1 cellular context compared by ENCODE assay signal in genomic region chr12:119683816-119684215, GRCh38.
A peak's percentile ranks its signal among the peaks of the same experiment; 100 is the strongest.
TF ChIP-seq lines count a peak whose summit lies in the region.

No MANE protein-coding gene starts in this region.

TF ChIP-seq in HepG2, 621 proteins besides CTCF, POLR2A, EP300 and RAD21 (continued from another document):
- TF ChIP-seq GRHL1 (CRISPR knock-in tag; conservative IDR thresholded peaks at IDR 0.05) (no peak), ATF3 (CRISPR knock-in tag; IDR thresholded peaks at IDR 0.05) (no peak), ZNF614 (CRISPR knock-in tag; IDR thresholded peaks at IDR 0.05; ENCODE audit: borderline replicate concordance) (no peak), JUNB (CRISPR knock-in tag; IDR thresholded peaks at IDR 0.05; ENCODE audit: borderline replicate concordance) (no peak), TCF7 (IDR thresholded peaks at IDR 0.05; ENCODE audit: low read depth) (peak; percentile 70), FIP1L1 (IDR thresholded peaks at IDR 0.05; ENCODE audit: borderline replicate concordance, insufficient read depth, low read depth, low read length) (no peak), KMT2A (CRISPR knock-in tag; IDR thresholded peaks at IDR 0.05) (no peak), MAZ (IDR thresholded peaks at IDR 0.05; ENCODE audit: borderline replicate concordance, low read depth, low read length) (0 out of 2 replicates have a peak, but pooled peaks have one; percentile 32), MAZ (CRISPR knock-in tag; IDR thresholded peaks at IDR 0.05; ENCODE audit: low read depth) (no peak), TRIM22 (IDR thresholded peaks at IDR 0.05) (no peak), KLF11 (CRISPR knock-in tag; IDR thresholded peaks at IDR 0.05) (no peak), HOXA9 (CRISPR knock-in tag; IDR thresholded peaks at IDR 0.05; ENCODE audit: borderline replicate concordance) (no peak), POGK (CRISPR knock-in tag; conservative IDR thresholded peaks at IDR 0.05) (no peak), REL (CRISPR knock-in tag; conservative IDR thresholded peaks at IDR 0.05) (no peak), NR0B2 (CRISPR knock-in tag; IDR thresholded peaks at IDR 0.05) (no peak), FLYWCH1 (CRISPR knock-in tag; IDR thresholded peaks at IDR 0.05) (no peak), ZNF10 (CRISPR knock-in tag; IDR thresholded peaks at IDR 0.05; ENCODE audit: borderline replicate concordance, low read depth) (no peak), ZNF792 (CRISPR knock-in tag; IDR thresholded peaks at IDR 0.05) (no peak), ZBTB49 (CRISPR knock-in tag; IDR thresholded peaks at IDR 0.05; ENCODE audit: borderline replicate concordance) (no peak), GPBP1L1 (CRISPR knock-in tag; IDR thresholded peaks at IDR 0.05) (no peak), SNAPC2 (CRISPR knock-in tag; IDR thresholded peaks at IDR 0.05) (no peak)
TF ChIP-seq in HepG2: peak in this region for 49.
